In genomic region chr3:184666422-184666821, GRCh38 we compare ENCODE assay signal across 11 cellular contexts.
"Had no signal": no experiment of that assay in that cellular context is flagged by ENCODE, and none has a peak within 500 bp of the region (broad histone marks: within the 10 kb centered on the region; RNA-seq: fewer than 3 reads in every experiment).

No MANE protein-coding gene starts in this region.

- DNase-seq: activated B cell treated with CpG ODN at 0.5 μM for 24 hours; activated CD4-positive, alpha-beta T cell treated with anti-CD3 and anti-CD28 coated beads, Interleukin-2, amount 10 ng/mL, durations not matched to agents 7 days and 5 days; activated naive CD4-positive, alpha-beta T cell treated with anti-CD3 and anti-CD28 coated beads, Interleukin-2, amount 50 U/mL, for 16 hours; activated T-cell treated with anti-CD3 and anti-CD28 coated beads for 4 hours; adrenal gland; mucosa of descending colon; naive thymus-derived CD8-positive, alpha-beta T cell had no signal

- ATAC-seq: mucosa of descending colon; naive thymus-derived CD8-positive, alpha-beta T cell had no signal

- H3K27ac Mint-ChIP-seq: activated B cell treated with CpG ODN at 0.5 μM for 24 hours; activated CD4-positive, alpha-beta T cell treated with anti-CD3 and anti-CD28 coated beads, Interleukin-2, amount 10 ng/mL, durations not matched to agents 7 days and 5 days; activated T-helper 2 cell treated with anti-CD3 and anti-CD28 coated beads, Interferon-gamma antibody, Interleukin-2, Interleukin-4, amounts not matched to agents 10 μg/mL and 5 μg/mL and 100 μg/mL, durations not matched to agents 14 hours and 24 hours and 36 hours; naive thymus-derived CD8-positive, alpha-beta T cell had no signal

- H3K4me3 ChIP-seq: adrenal gland, esophagus muscularis mucosa, mucosa of descending colon, right atrium auricular region, skin epidermis had no signal

- H3K36me3 ChIP-seq: adrenal gland, esophagus muscularis mucosa, right atrium auricular region had no signal

- H3K36me3 Mint-ChIP-seq: naive thymus-derived CD8-positive, alpha-beta T cell had no signal

- H3K4me1 ChIP-seq: adrenal gland had no signal

- H3K27me3 ChIP-seq: adrenal gland, esophagus muscularis mucosa, right atrium auricular region had no signal

- H3K4me1 Mint-ChIP-seq: activated CD4-positive, alpha-beta T cell treated with anti-CD3 and anti-CD28 coated beads, Interleukin-2, amount 10 ng/mL, durations not matched to agents 7 days and 5 days had no signal

- H3K9me3 ChIP-seq: adrenal gland, esophagus muscularis mucosa, mucosa of descending colon, right atrium auricular region had no signal

- H3K4me3 Mint-ChIP-seq: activated B cell treated with CpG ODN at 0.5 μM for 24 hours; activated CD4-positive, alpha-beta T cell treated with anti-CD3 and anti-CD28 coated beads, Interleukin-2, amount 10 ng/mL, durations not matched to agents 7 days and 5 days; naive thymus-derived CD8-positive, alpha-beta T cell had no signal

- H3K27me3 Mint-ChIP-seq: activated B cell treated with CpG ODN at 0.5 μM for 24 hours; activated CD4-positive, alpha-beta T cell treated with anti-CD3 and anti-CD28 coated beads, Interleukin-2, amount 10 ng/mL, durations not matched to agents 7 days and 5 days had no signal

- H3K27ac ChIP-seq: adrenal gland, esophagus muscularis mucosa, right atrium auricular region, skin epidermis had no signal

- H3K9me3 Mint-ChIP-seq: activated B cell treated with CpG ODN at 0.5 μM for 24 hours; activated CD4-positive, alpha-beta T cell treated with anti-CD3 and anti-CD28 coated beads, Interleukin-2, amount 10 ng/mL, durations not matched to agents 7 days and 5 days; activated T-helper 2 cell treated with anti-CD3 and anti-CD28 coated beads, Interferon-gamma antibody, Interleukin-2, Interleukin-4, amounts not matched to agents 10 μg/mL and 5 μg/mL and 100 μg/mL, durations not matched to agents 14 hours and 24 hours and 36 hours; naive thymus-derived CD8-positive, alpha-beta T cell had no signal
